In genomic region chr7:130376461-130376860, GRCh38 we compare ENCODE assay signal across 6 cellular contexts. TPM values are rescaled to one million over a fixed set of nuclear protein-coding genes. Genes with fewer than 3 reads are reported as not detected.
"Had no signal": no experiment of that assay in that cellular context is flagged by ENCODE, and none has a peak within 500 bp of the region (broad histone marks: within the 10 kb centered on the region; RNA-seq: fewer than 3 reads in every experiment).

No MANE protein-coding gene starts in this region.

RNA-seq across cellular contexts. Expression of gene CPA1, which starts 3.8 kb away (rescaled TPM):
- total RNA-seq: GM23338, H1, H9, HFFc6, HT1080 had no signal
- polyA plus RNA-seq: GM23338, H1, IgD-negative memory B cell had no signal

RNA-seq across cellular contexts. Expression of gene CPA5, which starts 31.8 kb away (rescaled TPM):
- total RNA-seq: GM23338, H1, H9, HFFc6, HT1080 had no signal
- polyA plus RNA-seq: GM23338, IgD-negative memory B cell had no signal
